ENCODE assay signal across 22 cellular contexts in genomic region chr11:118519549-118519948, GRCh38.
"Had no signal": no experiment of that assay in that cellular context is flagged by ENCODE, and none has a peak within 500 bp of the region (broad histone marks: within the 10 kb centered on the region; RNA-seq: fewer than 3 reads in every experiment).

No MANE protein-coding gene starts in this region.

- H3K27me3 Mint-ChIP-seq: memory B cell, type B pancreatic cell had no signal

- H3K4me1 Mint-ChIP-seq: mesothelial cell of epicardium, neural progenitor cell had no signal

- H3K27me3 ChIP-seq: dorsolateral prefrontal cortex, heart left ventricle, left lung, neural progenitor cell, ovary, right atrium auricular region, suprapubic skin, thyroid gland had no signal

- H3K4me1 ChIP-seq: lower lobe of right lung, neural progenitor cell, thyroid gland had no signal

- H3K36me3 ChIP-seq: ovary had no signal

- H3K4me3 Mint-ChIP-seq: memory B cell, mesothelial cell of epicardium, natural killer cell, neural progenitor cell, type B pancreatic cell had no signal

- H3K27ac Mint-ChIP-seq: memory B cell, mesothelial cell of epicardium, natural killer cell, neural progenitor cell, type B pancreatic cell had no signal

- H3K9me3 Mint-ChIP-seq: memory B cell, mesothelial cell of epicardium, natural killer cell, neural progenitor cell, type B pancreatic cell had no signal

- DNase-seq: cortex of kidney; dorsolateral prefrontal cortex; effector CD8-positive, alpha-beta T cell; foreskin melanocyte; heart left ventricle; hippocampal formation; kidney glomerular epithelial cell; left lung; lower lobe of right lung; natural killer cell; nucleus accumbens; ovary; small intestine; stimulated activated CD4-positive, alpha-beta T cell treated with anti-CD3 and anti-CD28 coated beads, Interleukin-2, amount 100 ng/mL, for 48 hours; stimulated activated naive CD8-positive, alpha-beta T cell treated with anti-CD3 and anti-CD28 coated beads, Interleukin-15, Interleukin-2, amounts not matched to agents 100 U/mL and 50 U/mL, for 24 hours; thyroid gland had no signal

- H3K4me3 ChIP-seq: dorsolateral prefrontal cortex, heart left ventricle, left lung, lower lobe of right lung, neural progenitor cell, ovary, right atrium auricular region, suprapubic skin, thyroid gland had no signal

- ATAC-seq: heart left ventricle; left lung; lower lobe of right lung; natural killer cell; stimulated activated naive CD8-positive, alpha-beta T cell treated with anti-CD3 and anti-CD28 coated beads, Interleukin-15, Interleukin-2, amounts not matched to agents 100 U/mL and 50 U/mL, for 24 hours had no signal

- H3K9me3 ChIP-seq: heart left ventricle, left lung, lower lobe of right lung, ovary, right atrium auricular region, suprapubic skin, thyroid gland had no signal
